Comparison of ENCODE assay signal across 12 cellular contexts in genomic region chr13:95246292-95247082, GRCh38. TPM values are rescaled to one million over a fixed set of nuclear protein-coding genes. Genes with fewer than 3 reads are reported as not detected.
DNase-seq lines count a peak whose midpoint lies in the region; TF ChIP-seq lines count a peak whose summit lies in the region.
"Had no signal": no experiment of that assay in that cellular context is flagged by ENCODE, and none has a peak within 500 bp of the region (broad histone marks: within the 10 kb centered on the region; RNA-seq: fewer than 3 reads in every experiment).

No MANE protein-coding gene starts in this region.

- DNase-seq in NCI-H1105 (lab: John Stamatoyannopoulos, UW) = peak; percentile 77
- DNase-seq in NCI-H748 (lab: John Stamatoyannopoulos, UW; ENCODE audit: unreplicated experiment) = peak; percentile 95
- DNase-seq in dermis blood vessel endothelial cell = peak; percentile 60
- no peak for DNase-seq in SW480 (ENCODE audit: low spot score)
- no peak for DNase-seq in esophagus muscularis mucosa (ENCODE audit: extremely low spot score)
- no peak for DNase-seq in NCI-H1694 treated with DMSO at 0.1 percent for 48 hours (lab: John Stamatoyannopoulos, UW)
- no peak for DNase-seq in NCI-H1694 (lab: John Stamatoyannopoulos, UW)
- DNase-seq: activated B cell treated with CpG ODN at 0.5 μM for 24 hours; activated effector memory CD4-positive, alpha-beta T cell treated with Interleukin-2 at 50 U/mL for 16 hours; foreskin fibroblast had no signal

- H3K27me3 ChIP-seq in esophagus muscularis mucosa = no peaks in the 10 kb centered on the region

- no peaks in the 10 kb centered on the region for H3K36me3 ChIP-seq in esophagus muscularis mucosa
- H3K36me3 ChIP-seq: thoracic aorta had no signal

- no peak for TF ChIP-seq POLR2A in esophagus muscularis mucosa (IDR thresholded peaks at IDR 0.05; ENCODE audit: low read depth)

- 69% methylated on average over 9 of the region's 10 CpGs for WGBS in esophagus muscularis mucosa

- H3K4me3 ChIP-seq in esophagus muscularis mucosa = no peak overlapping the region
- H3K4me3 ChIP-seq: thoracic aorta had no signal

- H3K9me3 ChIP-seq in esophagus muscularis mucosa = no peaks in the 10 kb centered on the region
- H3K9me3 ChIP-seq: thoracic aorta had no signal

- intact Hi-C loops in esophagus muscularis mucosa (cut with DNase I) = no loop called here

- no peak for TF ChIP-seq CTCF in C4-2B (conservative IDR thresholded peaks at IDR 0.05)
- TF ChIP-seq CTCF in esophagus muscularis mucosa (IDR thresholded peaks at IDR 0.05) = no peak

- no peaks in the 10 kb centered on the region for H3K4me1 ChIP-seq in esophagus muscularis mucosa

- no peak for TF ChIP-seq EP300 in esophagus muscularis mucosa (IDR thresholded peaks at IDR 0.05)

- H3K27ac ChIP-seq in C4-2B = peak overlapping the region; percentile 88
- H3K27ac ChIP-seq in esophagus muscularis mucosa (replicated peaks in 1 of 4) = no peak overlapping the region
- H3K27ac ChIP-seq: thoracic aorta had no signal

RNA-seq across cellular contexts. Expression of gene ABCC4, which starts 54.8 kb away (rescaled TPM):
- 6.1 and 9.8 TPM in 2 replicates for total RNA-seq in dermis blood vessel endothelial cell
- 1 to 10 TPM; 5.0 to 6.3 (median 6.0) TPM for total RNA-seq in esophagus muscularis mucosa

Comparison
In these comparisons a context has a peak if more than half of its experiments do, and no peak if none do; other contexts are left out.
1. DNase-seq: peak in NCI-H1105 (single experiment), NCI-H748 (single experiment) and dermis blood vessel endothelial cell (single experiment); none in SW480 (single experiment), esophagus muscularis mucosa (single experiment), NCI-H1694 treated with DMSO at 0.1 percent for 48 hours (single experiment) and NCI-H1694 (single experiment).